In genomic region chr21:42688841-42689371, GRCh38 we compare ENCODE assay signal across 1 cellular context.
TF ChIP-seq lines count a peak whose summit lies in the region.

No MANE protein-coding gene starts in this region.

TF ChIP-seq in H1, 55 proteins besides CTCF, POLR2A, EP300 and RAD21:
- TF ChIP-seq SIX5 (IDR thresholded peaks at IDR 0.05; ENCODE audit: low read depth, low read length), result no peak
- no peak; the same call in 1 of the 2 replicates for TF ChIP-seq POLR2AphosphoS5 (IDR thresholded peaks at IDR 0.05; ENCODE audit: low read depth, low read length)
- no peak for TF ChIP-seq GTF2F1 (IDR thresholded peaks at IDR 0.05; ENCODE audit: borderline replicate concordance, low read depth, low read length)
- no peak for TF ChIP-seq MAFK (IDR thresholded peaks at IDR 0.05; ENCODE audit: low read depth, low read length)
- no peak for TF ChIP-seq RBBP5 (IDR thresholded peaks at IDR 0.05; ENCODE audit: borderline replicate concordance, low read depth, low read length)
- TF ChIP-seq TAF1 (IDR thresholded peaks at IDR 0.05; ENCODE audit: low read depth, low read length), result no peak
- no peak for TF ChIP-seq PHF8 (conservative IDR thresholded peaks at IDR 0.05; ENCODE audit: low read depth, low read length)
- no peak for TF ChIP-seq HDAC2 (IDR thresholded peaks at IDR 0.05; ENCODE audit: borderline replicate concordance in 1 of 2, low read depth in 2 of 2, low read length in 2 of 2)
- no peak for TF ChIP-seq MAX (IDR thresholded peaks at IDR 0.05)
- TF ChIP-seq CREB1 (IDR thresholded peaks at IDR 0.05), result no peak
- TF ChIP-seq EZH2 (IDR thresholded peaks at IDR 0.05; ENCODE audit: low read depth, low read length, severe bottlenecking), result no peak
- TF ChIP-seq FOSL1 (IDR thresholded peaks at IDR 0.05; ENCODE audit: insufficient read depth, low read depth, low read length), result no peak
- TF ChIP-seq RFX5 (IDR thresholded peaks at IDR 0.05; ENCODE audit: borderline replicate concordance, low read depth, low read length), result no peak
- no peak for TF ChIP-seq POU5F1 (IDR thresholded peaks at IDR 0.05; ENCODE audit: low read depth, low read length)
- no peak for TF ChIP-seq CBX5 (IDR thresholded peaks at IDR 0.05; ENCODE audit: low read depth, low read length)
TF ChIP-seq in H1: peak in this region for 0.
